1 cellular context compared by ENCODE assay signal in the genomic region with DNA sequence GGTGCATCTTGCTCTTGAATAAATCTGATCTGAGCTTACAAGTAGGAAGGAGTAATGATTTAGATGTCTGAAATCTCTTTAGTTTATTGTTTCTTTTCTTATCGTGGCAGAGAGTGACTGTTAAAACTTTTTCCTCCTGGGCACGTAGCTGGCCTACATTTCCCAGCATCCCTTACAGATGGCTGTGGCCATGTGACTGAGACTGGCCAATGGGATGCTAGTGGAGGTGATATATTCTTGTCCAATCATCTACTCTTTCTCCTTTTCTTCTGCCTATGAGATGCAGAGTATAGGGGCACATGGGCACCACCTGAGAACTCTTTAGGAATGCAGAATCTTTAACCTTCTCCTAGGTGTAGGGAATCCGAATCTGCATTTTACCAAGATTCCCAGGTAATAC.
TF ChIP-seq lines count a peak whose summit lies in the region.

No MANE protein-coding gene starts in this region.

TF ChIP-seq in SK-N-SH treated with all-trans-retinoic acid at 6 μM for 48 hours, 23 proteins besides CTCF, POLR2A, EP300 and RAD21 (continued from another document):
- TF ChIP-seq, protein P1, sequence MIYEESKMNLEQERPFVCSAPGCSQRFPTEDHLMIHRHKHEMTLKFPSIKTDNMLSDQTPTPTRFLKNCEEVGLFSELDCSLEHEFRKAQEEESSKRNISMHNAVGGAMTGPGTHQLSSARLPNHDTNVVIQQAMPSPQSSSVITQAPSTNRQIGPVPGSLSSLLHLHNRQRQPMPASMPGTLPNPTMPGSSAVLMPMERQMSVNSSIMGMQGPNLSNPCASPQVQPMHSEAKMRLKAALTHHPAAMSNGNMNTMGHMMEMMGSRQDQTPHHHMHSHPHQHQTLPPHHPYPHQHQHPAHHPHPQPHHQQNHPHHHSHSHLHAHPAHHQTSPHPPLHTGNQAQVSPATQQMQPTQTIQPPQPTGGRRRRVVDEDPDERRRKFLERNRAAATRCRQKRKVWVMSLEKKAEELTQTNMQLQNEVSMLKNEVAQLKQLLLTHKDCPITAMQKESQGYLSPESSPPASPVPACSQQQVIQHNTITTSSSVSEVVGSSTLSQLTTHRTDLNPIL (CRISPR knock-in tag; IDR thresholded peaks at IDR 0.05; ENCODE audit: low read depth), result no peak
- no peak for TF ChIP-seq ISL1 (CRISPR knock-in tag; IDR thresholded peaks at IDR 0.05)
- no peak for TF ChIP-seq ZFP3 (CRISPR knock-in tag; IDR thresholded peaks at IDR 0.05)
- TF ChIP-seq ZNF70 (CRISPR knock-in tag; IDR thresholded peaks at IDR 0.05), result no peak
- no peak for TF ChIP-seq SNAI2 (CRISPR knock-in tag; IDR thresholded peaks at IDR 0.05)
- TF ChIP-seq ZNF8 (CRISPR knock-in tag; IDR thresholded peaks at IDR 0.05), result no peak
- TF ChIP-seq, protein P2, sequence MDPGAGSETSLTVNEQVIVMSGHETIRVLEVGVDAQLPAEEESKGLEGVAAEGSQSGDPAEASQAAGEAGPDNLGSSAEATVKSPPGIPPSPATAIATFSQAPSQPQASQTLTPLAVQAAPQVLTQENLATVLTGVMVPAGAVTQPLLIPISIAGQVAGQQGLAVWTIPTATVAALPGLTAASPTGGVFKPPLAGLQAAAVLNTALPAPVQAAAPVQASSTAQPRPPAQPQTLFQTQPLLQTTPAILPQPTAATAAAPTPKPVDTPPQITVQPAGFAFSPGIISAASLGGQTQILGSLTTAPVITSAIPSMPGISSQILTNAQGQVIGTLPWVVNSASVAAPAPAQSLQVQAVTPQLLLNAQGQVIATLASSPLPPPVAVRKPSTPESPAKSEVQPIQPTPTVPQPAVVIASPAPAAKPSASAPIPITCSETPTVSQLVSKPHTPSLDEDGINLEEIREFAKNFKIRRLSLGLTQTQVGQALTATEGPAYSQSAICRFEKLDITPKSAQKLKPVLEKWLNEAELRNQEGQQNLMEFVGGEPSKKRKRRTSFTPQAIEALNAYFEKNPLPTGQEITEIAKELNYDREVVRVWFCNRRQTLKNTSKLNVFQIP (CRISPR knock-in tag; IDR thresholded peaks at IDR 0.05; ENCODE audit: borderline replicate concordance, low read depth), result no peak
- TF ChIP-seq OSR1 (CRISPR knock-in tag; IDR thresholded peaks at IDR 0.05), result no peak
